In the genomic region with DNA sequence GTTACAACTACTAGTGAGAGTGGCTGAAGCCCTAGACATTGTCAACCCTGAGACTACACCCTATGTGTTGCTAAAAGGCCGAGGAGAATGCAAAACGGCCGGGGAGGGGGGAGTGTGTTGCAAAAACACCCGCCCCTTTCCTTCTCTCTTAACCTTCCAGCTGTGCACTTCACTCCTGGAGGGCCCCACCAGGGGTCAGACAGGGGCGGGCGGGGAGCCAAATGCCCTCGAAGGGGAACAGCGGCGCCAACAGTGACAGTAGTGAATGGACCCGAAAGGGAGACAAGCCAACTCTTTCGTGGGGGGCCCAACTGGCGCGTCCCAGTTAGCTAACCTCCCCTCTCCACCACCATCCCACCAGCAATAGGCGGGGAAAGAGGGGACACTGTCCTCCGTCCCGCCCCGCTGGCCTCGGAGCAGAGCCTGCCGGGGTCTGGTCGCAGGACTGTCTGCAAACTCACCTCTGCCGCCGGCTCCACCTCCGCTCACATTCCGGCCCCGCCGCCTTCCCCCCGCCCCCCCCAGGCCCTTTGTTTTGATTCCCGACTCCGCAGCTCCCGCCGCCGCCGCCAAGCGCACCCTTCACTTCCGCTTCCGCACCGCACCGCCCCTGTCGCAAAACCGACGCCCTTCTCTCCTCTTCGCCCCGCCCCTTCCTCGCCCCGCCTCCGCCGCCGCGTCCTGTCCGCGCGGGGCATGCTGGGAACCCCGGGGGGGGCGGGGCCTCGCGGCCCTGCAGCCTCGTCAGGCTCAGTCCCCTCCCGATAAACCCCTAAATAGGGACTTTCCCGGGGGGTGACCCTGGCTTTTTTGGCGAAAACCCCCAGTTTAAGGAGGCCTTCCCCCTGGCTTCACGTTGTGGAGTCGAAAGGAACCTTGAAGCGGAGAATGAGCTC, we compare ENCODE assay signal across 1 cellular context.
A peak's percentile ranks its signal among the peaks of the same experiment; 100 is the strongest.
TF ChIP-seq lines count a peak whose summit lies in the region.

A gene with protein sequence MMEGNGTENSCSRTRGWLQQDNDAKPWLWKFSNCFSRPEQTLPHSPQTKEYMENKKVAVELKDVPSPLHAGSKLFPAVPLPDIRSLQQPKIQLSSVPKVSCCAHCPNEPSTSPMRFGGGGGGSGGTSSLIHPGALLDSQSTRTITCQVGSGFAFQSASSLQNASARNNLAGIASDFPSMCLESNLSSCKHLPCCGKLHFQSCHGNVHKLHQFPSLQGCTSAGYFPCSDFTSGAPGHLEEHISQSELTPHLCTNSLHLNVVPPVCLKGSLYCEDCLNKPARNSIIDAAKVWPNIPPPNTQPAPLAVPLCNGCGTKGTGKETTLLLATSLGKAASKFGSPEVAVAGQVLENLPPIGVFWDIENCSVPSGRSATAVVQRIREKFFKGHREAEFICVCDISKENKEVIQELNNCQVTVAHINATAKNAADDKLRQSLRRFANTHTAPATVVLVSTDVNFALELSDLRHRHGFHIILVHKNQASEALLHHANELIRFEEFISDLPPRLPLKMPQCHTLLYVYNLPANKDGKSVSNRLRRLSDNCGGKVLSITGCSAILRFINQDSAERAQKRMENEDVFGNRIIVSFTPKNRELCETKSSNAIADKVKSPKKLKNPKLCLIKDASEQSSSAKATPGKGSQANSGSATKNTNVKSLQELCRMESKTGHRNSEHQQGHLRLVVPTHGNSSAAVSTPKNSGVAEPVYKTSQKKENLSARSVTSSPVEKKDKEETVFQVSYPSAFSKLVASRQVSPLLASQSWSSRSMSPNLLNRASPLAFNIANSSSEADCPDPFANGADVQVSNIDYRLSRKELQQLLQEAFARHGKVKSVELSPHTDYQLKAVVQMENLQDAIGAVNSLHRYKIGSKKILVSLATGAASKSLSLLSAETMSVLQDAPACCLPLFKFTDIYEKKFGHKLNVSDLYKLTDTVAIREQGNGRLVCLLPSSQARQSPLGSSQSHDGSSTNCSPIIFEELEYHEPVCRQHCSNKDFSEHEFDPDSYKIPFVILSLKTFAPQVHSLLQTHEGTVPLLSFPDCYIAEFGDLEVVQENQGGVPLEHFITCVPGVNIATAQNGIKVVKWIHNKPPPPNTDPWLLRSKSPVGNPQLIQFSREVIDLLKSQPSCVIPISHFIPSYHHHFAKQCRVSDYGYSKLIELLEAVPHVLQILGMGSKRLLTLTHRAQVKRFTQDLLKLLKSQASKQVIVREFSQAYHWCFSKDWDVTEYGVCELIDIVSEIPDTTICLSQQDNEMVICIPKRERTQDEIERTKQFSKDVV (N-terminal part only) (minus strand): TSS at position 598 of the 896 bp plus-strand sequence. CDS start 3,921 bp downstream, outside the sequence.

TF ChIP-seq in K562, 482 proteins besides CTCF, POLR2A, EP300 and RAD21 (continued from another document and continues in another):
- TF ChIP-seq ZBTB40 (IDR thresholded peaks at IDR 0.05) = peak; percentile 90
- no peak for TF ChIP-seq ZBTB40 (CRISPR knock-in tag; IDR thresholded peaks at IDR 0.05)
- TF ChIP-seq ZNF699 (CRISPR knock-in tag; IDR thresholded peaks at IDR 0.05; ENCODE audit: insufficient replicate concordance) = no peak
- peak; percentile 21 for TF ChIP-seq CTBP1 (IDR thresholded peaks at IDR 0.05; ENCODE audit: borderline replicate concordance)
- TF ChIP-seq RNF2 (IDR thresholded peaks at IDR 0.05) = no peak; the same call in 1 of the 2 replicates
- TF ChIP-seq SETDB1 (IDR thresholded peaks at IDR 0.05; ENCODE audit: low read length) = no peak
- peak; percentile 68; the same call in 1 of the 2 replicates for TF ChIP-seq ZFP30 (CRISPR knock-in tag; IDR thresholded peaks at IDR 0.05; ENCODE audit: borderline replicate concordance)
- TF ChIP-seq CBFA2T3 (IDR thresholded peaks at IDR 0.05) = no peak; the same call in none of the 2 replicates
- TF ChIP-seq KAT2B (IDR thresholded peaks at IDR 0.05; ENCODE audit: low read depth, low read length) = no peak
- no peak for TF ChIP-seq ZNF23 (CRISPR knock-in tag; IDR thresholded peaks at IDR 0.05)
- no peak for TF ChIP-seq FOXA1 (IDR thresholded peaks at IDR 0.05; ENCODE audit: borderline replicate concordance)
- TF ChIP-seq GATAD2B (IDR thresholded peaks at IDR 0.05; ENCODE audit: borderline replicate concordance) = 0 out of 2 replicates have a peak, but pooled peaks have one; percentile 22
- peak; percentile 78 to 81; a peak in 3 of 4 replicates for TF ChIP-seq SIN3A (IDR thresholded peaks at IDR 0.05; ENCODE audit: borderline replicate concordance in 2 of 2, control insufficient read depth in 1 of 2, low read depth in 2 of 2, low read length in 2 of 2)
- TF ChIP-seq WHSC1 (IDR thresholded peaks at IDR 0.05; ENCODE audit: low read length) = no peak
- peak in 1 of 2 experiments; percentile 30 for TF ChIP-seq E2F6 (IDR thresholded peaks at IDR 0.05; ENCODE audit: borderline replicate concordance in 1 of 2, extremely low read depth in 1 of 2, insufficient read depth in 1 of 2, insufficient read length in 1 of 2, low read depth in 1 of 2, low read length in 1 of 2, poor library complexity in 1 of 2, severe bottlenecking in 1 of 2)
- TF ChIP-seq ATF7 (IDR thresholded peaks at IDR 0.05) = peak; percentile 98
- peak; percentile 32 to 78 for TF ChIP-seq MNT (conservative IDR thresholded peaks at IDR 0.05)
- TF ChIP-seq PRDM10 (IDR thresholded peaks at IDR 0.05; ENCODE audit: partially characterized antibody) = peak; percentile 99
- TF ChIP-seq NR3C1 (CRISPR knock-in tag; IDR thresholded peaks at IDR 0.05) = no peak
- TF ChIP-seq NR0B1 (IDR thresholded peaks at IDR 0.05; ENCODE audit: partially characterized antibody) = no peak
- no peak for TF ChIP-seq ZNF263 (CRISPR knock-in tag; IDR thresholded peaks at IDR 0.05; ENCODE audit: borderline replicate concordance)
- no peak for TF ChIP-seq L3MBTL2 (IDR thresholded peaks at IDR 0.05)
- no peak for TF ChIP-seq ZNF408 (CRISPR knock-in tag; IDR thresholded peaks at IDR 0.05; ENCODE audit: low read depth)
- TF ChIP-seq DEAF1 (CRISPR knock-in tag; IDR thresholded peaks at IDR 0.05) = peak; percentile 22; the same call in 1 of the 2 replicates
- TF ChIP-seq NCOA6 (IDR thresholded peaks at IDR 0.05) = no peak
- TF ChIP-seq FUS (optimal IDR thresholded peaks at IDR 0.05; ENCODE audit: low read depth, low read length) = no peak
- no peak for TF ChIP-seq RUNX1 (IDR thresholded peaks at IDR 0.05; ENCODE audit: low read depth)
